21 cellular contexts compared by ENCODE assay signal in the genomic region with DNA sequence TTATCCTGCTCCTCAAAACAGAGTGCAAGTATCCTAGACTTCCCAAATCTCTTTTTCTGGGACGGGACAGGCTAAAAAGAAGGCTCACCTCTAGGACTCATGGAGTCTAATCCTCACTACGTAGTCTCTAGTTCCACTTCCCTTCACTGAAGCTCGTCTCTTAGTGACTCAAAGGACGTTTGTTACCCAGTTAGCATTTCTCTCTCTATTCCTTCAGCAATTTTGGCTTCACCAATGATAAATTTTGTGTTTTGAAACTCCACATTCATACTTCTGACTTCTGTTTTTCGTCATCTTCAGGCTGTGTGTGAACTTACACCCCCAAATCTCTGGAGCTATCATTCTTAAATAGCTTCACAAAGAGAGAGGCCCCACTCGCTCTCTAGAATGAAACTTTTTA.
A peak's percentile ranks its signal among the peaks of the same experiment; 100 is the strongest.
DNase-seq lines count a peak whose midpoint lies in the region; ATAC-seq and TF ChIP-seq lines count a peak whose summit lies in the region.
"Had no signal": no experiment of that assay in that cellular context is flagged by ENCODE, and none has a peak within 500 bp of the region (broad histone marks: within the 10 kb centered on the region; RNA-seq: fewer than 3 reads in every experiment).

No MANE protein-coding gene starts in this region.

- H3K9me3 ChIP-seq in right lobe of liver = no peaks in the 10 kb centered on the region
- H3K9me3 ChIP-seq: adrenal gland, psoas muscle, thyroid gland had no signal

- H3K27me3 ChIP-seq in right lobe of liver = no peaks in the 10 kb centered on the region
- H3K27me3 ChIP-seq: adrenal gland, thyroid gland had no signal

- no peaks in the 10 kb centered on the region for H3K36me3 ChIP-seq in right lobe of liver
- H3K36me3 ChIP-seq: adrenal gland, thyroid gland had no signal

- no peak overlapping the region for H3K4me3 ChIP-seq in right lobe of liver
- H3K4me3 ChIP-seq: adrenal gland, coronary artery, psoas muscle, thyroid gland had no signal

- intact Hi-C loops in right lobe of liver (cut with DNase I) = no loop called here

- H3K4me1 ChIP-seq in right lobe of liver = no peaks in the 10 kb centered on the region
- H3K4me1 ChIP-seq: adrenal gland, psoas muscle, thyroid gland had no signal

- DNase-seq in GM10266 (ENCODE audit: extremely low spot score) = peak; percentile 35
- DNase-seq in right lobe of liver = no peak
- no peak for DNase-seq in NCI-H187 (lab: John Stamatoyannopoulos, UW)
- no peak for DNase-seq in activated CD4-positive, CD25-positive, alpha-beta regulatory T cell treated with anti-CD3 and anti-CD28 coated beads, Interleukin-2, amount 50 U/mL, for 72 hours
- DNase-seq: activated CD4-positive, alpha-beta T cell treated with anti-CD3 and anti-CD28 coated beads, Interleukin-2, amount 10 ng/mL, durations not matched to agents 24 days and 14 days; activated T-cell treated with anti-CD3 and anti-CD28 coated beads, Interleukin-2, amount 50 U/mL, for 72 hours; adrenal gland; DMS53; erythroblast; hippocampal formation; left cardiac atrium; NCI-H1436 treated with DMSO at 0.1 percent for 48 hours; NCI-H524 treated with DMSO at 0.1 percent for 48 hours; psoas muscle; T-helper 2 cell; thyroid gland had no signal

- H3K27ac ChIP-seq in right lobe of liver = no peak overlapping the region
- H3K27ac ChIP-seq: adrenal gland, coronary artery, psoas muscle, thyroid gland had no signal

- TF ChIP-seq CTCF in GM10266 (IDR thresholded peaks at IDR 0.05; ENCODE audit: control insufficient read depth, insufficient read depth, low read depth, missing control alignments) (no peak), right lobe of liver (IDR thresholded peaks at IDR 0.05) (no peak)

- ATAC-seq in GM19324 (IDR thresholded peaks at IDR 0.05; ENCODE audit: low FRiP score, unreplicated experiment) (peak; percentile 40), HG02852 (IDR thresholded peaks at IDR 0.05; ENCODE audit: unreplicated experiment) (peak; percentile 49), HG03558 (IDR thresholded peaks at IDR 0.05; ENCODE audit: extremely low read depth, unreplicated experiment) (peak; percentile 33), HG03457 (IDR thresholded peaks at IDR 0.05; ENCODE audit: unreplicated experiment) (no peak), right lobe of liver (no peak)
- ATAC-seq: activated T-cell treated with anti-CD3 and anti-CD28 coated beads, Interleukin-2, amount 50 U/mL, for 72 hours; left cardiac atrium; psoas muscle had no signal

- TF ChIP-seq POLR2A in right lobe of liver (IDR thresholded peaks at IDR 0.05) = no peak

- 73% methylated on average over 6 of the region's 6 CpGs for WGBS in right lobe of liver (ENCODE audit: insufficient coverage, low coverage, low lambda C conversion rate, missing lambda C conversion rate)

Comparison
In these comparisons a context has a peak if more than half of its experiments do, and no peak if none do; other contexts are left out.
1. ATAC-seq: peak in GM19324 (single experiment), HG02852 (single experiment) and HG03558 (single experiment); none in HG03457 (single experiment) and right lobe of liver (0 of 4).